In genomic region chr7:25857376-25858067, GRCh38 we compare ENCODE assay signal across 8 cellular contexts.
DNase-seq lines count a peak whose midpoint lies in the region; ATAC-seq and TF ChIP-seq lines count a peak whose summit lies in the region.

No MANE protein-coding gene starts in this region.

- peaks cover 36% of the 10 kb centered on the region in 2 experiments for H3K4me1 ChIP-seq in neutrophil (ENCODE audit: control insufficient read depth in 1 of 2, insufficient read depth in 1 of 2, low read depth in 1 of 2, low read length in 1 of 2)

- ATAC-seq in GM21576 (IDR thresholded peaks at IDR 0.05; ENCODE audit: unreplicated experiment) (no peak), HG02642 (IDR thresholded peaks at IDR 0.05; ENCODE audit: poor library complexity, unreplicated experiment) (no peak), GM18517 (IDR thresholded peaks at IDR 0.05; ENCODE audit: unreplicated experiment) (no peak), HG02885 (IDR thresholded peaks at IDR 0.05; ENCODE audit: poor library complexity, unreplicated experiment) (no peak)

- H3K27ac ChIP-seq in neutrophil, result no peak overlapping the region

- peaks cover 52% of the 10 kb centered on the region for H3K9me3 ChIP-seq in neutrophil

- TF ChIP-seq CTCF in cardiac fibroblast (IDR thresholded peaks at IDR 0.05; ENCODE audit: low read depth, low read length) (no peak), neutrophil (IDR thresholded peaks at IDR 0.05) (no peak)

- H3K27me3 ChIP-seq in neutrophil, result peaks cover 100% of the 10 kb centered on the region

- DNase-seq in GM03348 (ENCODE audit: low spot score), result peak; percentile 18
- DNase-seq in NCI-H1694 treated with DMSO at 0.1 percent for 48 hours (lab: John Stamatoyannopoulos, UW), result peak; percentile 59
- peak; percentile 38 to 40 for DNase-seq in cardiac fibroblast (ENCODE audit: low read depth in 2 of 2)

- H3K36me3 ChIP-seq in neutrophil, result no peaks in the 10 kb centered on the region

- H3K4me3 ChIP-seq in cardiac fibroblast (replicated peaks in 1 of 2; ENCODE audit: low read depth in 2 of 2, low read length in 2 of 2) (peak overlapping the region; percentile 50 to 61), neutrophil (ENCODE audit: low read depth in 1 of 2, low read length in 1 of 2) (peak overlapping the region; percentile 48 to 59)
